Comparison of ENCODE assay signal across 8 cellular contexts in the genomic region with DNA sequence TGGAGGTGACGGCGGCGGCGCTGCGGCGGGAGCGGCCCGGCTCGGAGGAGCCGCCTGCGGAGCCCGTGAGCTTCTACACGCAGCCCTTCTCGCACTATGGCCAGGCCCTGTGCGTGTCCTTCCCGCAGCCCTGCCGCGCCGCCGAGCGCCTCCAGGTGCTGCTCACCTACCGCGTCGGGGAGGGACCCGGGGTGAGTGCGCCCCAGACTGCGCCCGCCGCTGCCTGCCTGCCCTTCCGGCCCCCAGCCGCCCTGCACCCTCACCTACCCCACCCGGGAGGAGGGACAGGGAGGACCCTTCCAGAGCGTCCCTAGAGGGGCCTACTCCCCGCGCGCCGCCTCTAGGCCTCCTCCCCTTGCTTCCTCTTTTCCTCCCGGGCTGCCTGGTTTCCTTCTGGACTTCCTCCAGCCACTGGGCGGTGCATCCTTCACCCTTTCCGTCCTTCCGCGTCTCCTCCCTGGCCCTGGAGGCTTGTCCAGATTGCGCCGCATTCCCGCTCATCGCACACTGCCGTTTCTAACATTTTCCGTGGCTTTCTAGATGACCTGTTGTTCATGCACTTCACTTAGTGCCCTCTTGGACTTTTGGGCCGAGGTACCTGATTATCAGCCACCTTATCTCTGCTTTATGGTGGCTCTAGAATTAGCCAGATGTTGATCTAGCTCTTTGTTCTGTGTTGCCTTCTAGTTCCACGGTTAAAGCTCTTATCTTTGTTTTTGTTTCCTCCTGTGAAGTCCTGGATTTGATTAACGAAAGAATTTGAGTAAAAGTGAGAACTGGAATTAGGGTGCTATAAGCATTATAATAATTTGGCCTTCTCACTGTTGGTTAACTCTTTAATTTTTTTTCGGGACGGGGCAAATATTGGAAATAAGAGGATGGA. TPM values are rescaled to one million over a fixed set of nuclear protein-coding genes. Genes with fewer than 3 reads are reported as not detected.
DNase-seq lines count a peak whose midpoint lies in the region; ATAC-seq and TF ChIP-seq lines count a peak whose summit lies in the region.

No MANE protein-coding gene starts in this region.

- no peak for TF ChIP-seq CTCF in liver (IDR thresholded peaks at IDR 0.05; ENCODE audit: low read depth, low read length, missing input control)

- H3K36me3 ChIP-seq in liver (ENCODE audit: control insufficient read depth in 4 of 4, insufficient read depth in 3 of 4, low read depth in 1 of 4, low read length in 3 of 4) = no peaks in the 10 kb centered on the region

- no peaks in the 10 kb centered on the region for H3K27me3 ChIP-seq in liver (ENCODE audit: control insufficient read depth in 4 of 4, insufficient read depth in 4 of 4, low read length in 3 of 4)

- no peaks in the 10 kb centered on the region for H3K9me3 Mint-ChIP-seq in activated CD4-positive, alpha-beta T cell treated with anti-CD3 and anti-CD28 coated beads, Interleukin-2, amount 10 ng/mL, durations not matched to agents 24 days and 14 days

- H3K27me3 Mint-ChIP-seq in activated CD4-positive, alpha-beta T cell treated with anti-CD3 and anti-CD28 coated beads, Interleukin-2, amount 10 ng/mL, durations not matched to agents 24 days and 14 days = peaks cover 12% of the 10 kb centered on the region

- H3K27ac ChIP-seq in liver (ENCODE audit: low read depth in 1 of 2, low read length in 2 of 2) = peak overlapping the region; percentile 73 to 89

- H3K36me3 Mint-ChIP-seq in activated CD4-positive, alpha-beta T cell treated with anti-CD3 and anti-CD28 coated beads, Interleukin-2, amount 10 ng/mL, durations not matched to agents 24 days and 14 days (ENCODE audit: low read depth) = peaks cover 2% of the 10 kb centered on the region

- intact Hi-C loops in activated CD4-positive, alpha-beta T cell treated with anti-CD3 and anti-CD28 coated beads, Interleukin-2, amount 10 ng/mL, durations not matched to agents 24 days and 14 days (cut with micrococcal nuclease) = loop anchor here (1.0 kb wide), 1 partner anchor 28 kb away; a partner anchor contains a TSS

- peak overlapping the region in 1 of 2 donors; percentile 48 for H3K9ac ChIP-seq in liver (ENCODE audit: low read depth in 1 of 2, low read length in 2 of 2)

- WGBS in liver = 2% methylated on average over 53 of the region's 53 CpGs

- peak; percentile 69 to 82 for DNase-seq in AML-193 (lab: John Stamatoyannopoulos, UW)
- peak; percentile 6 for DNase-seq in NCI-H524 treated with DMSO at 0.1 percent for 48 hours (lab: John Stamatoyannopoulos, UW)
- peak; percentile 85 for DNase-seq in activated CD4-positive, alpha-beta T cell treated with anti-CD3 and anti-CD28 coated beads, Interleukin-2, amount 10 ng/mL, durations not matched to agents 24 days and 14 days
- peak; percentile 46 for DNase-seq in dermis blood vessel endothelial cell
- peak; percentile 37 to 51 for DNase-seq in stimulated activated CD4-positive, alpha-beta T cell treated with anti-CD3 and anti-CD28 coated beads, Interleukin-4, amount 100 ng/mL, for 4 hours

- TF ChIP-seq RAD21 in liver (IDR thresholded peaks at IDR 0.05) = no peak

- H3K4me3 Mint-ChIP-seq in activated CD4-positive, alpha-beta T cell treated with anti-CD3 and anti-CD28 coated beads, Interleukin-2, amount 10 ng/mL, durations not matched to agents 24 days and 14 days = peak overlapping the region; percentile 93

- peak overlapping the region; percentile 40 to 93 (median 79) for H3K4me3 ChIP-seq in liver (ENCODE audit: low read depth in 1 of 3, low read length in 3 of 3)

- ATAC-seq in GM18870 (IDR thresholded peaks at IDR 0.05; ENCODE audit: unreplicated experiment) (peak; percentile 42), HG03108 (IDR thresholded peaks at IDR 0.05; ENCODE audit: unreplicated experiment) (peak; percentile 63)

- H3K4me1 ChIP-seq in liver (ENCODE audit: control insufficient read depth in 4 of 4, insufficient read depth in 4 of 4, low read length in 3 of 4) = peaks cover 6 to 21% (median 13%) of the 10 kb centered on the region in 4 donors

- no peaks in the 10 kb centered on the region for H3K9me3 ChIP-seq in liver (ENCODE audit: control insufficient read depth in 4 of 4, low read length in 3 of 4)

- H3K4me1 Mint-ChIP-seq in activated CD4-positive, alpha-beta T cell treated with anti-CD3 and anti-CD28 coated beads, Interleukin-2, amount 10 ng/mL, durations not matched to agents 24 days and 14 days = peaks cover 22% of the 10 kb centered on the region

- H3K27ac Mint-ChIP-seq in activated CD4-positive, alpha-beta T cell treated with anti-CD3 and anti-CD28 coated beads, Interleukin-2, amount 10 ng/mL, durations not matched to agents 24 days and 14 days = peak overlapping the region; percentile 75

TF ChIP-seq in liver, 16 proteins besides CTCF, POLR2A, EP300 and RAD21 (continues in another document):
- TF ChIP-seq TAF1 (conservative IDR thresholded peaks at IDR 0.05) (no peak), SP1 (IDR thresholded peaks at IDR 0.05) (peak; percentile 25), RXRA (IDR thresholded peaks at IDR 0.05) (peak; percentile 54 to 86), GABPA (IDR thresholded peaks at IDR 0.05 in 1 of 2, conservative IDR thresholded peaks at IDR 0.05 in 1 of 2) (peak in 1 of 2 donors; percentile 33), HNF4G (IDR thresholded peaks at IDR 0.05) (no peak), YY1 (IDR thresholded peaks at IDR 0.05) (peak; percentile 90), EGR1 (IDR thresholded peaks at IDR 0.05; ENCODE audit: low read depth in 2 of 2) (peak in 1 of 2 donors; percentile 14)
- TF ChIP-seq, protein P1, sequence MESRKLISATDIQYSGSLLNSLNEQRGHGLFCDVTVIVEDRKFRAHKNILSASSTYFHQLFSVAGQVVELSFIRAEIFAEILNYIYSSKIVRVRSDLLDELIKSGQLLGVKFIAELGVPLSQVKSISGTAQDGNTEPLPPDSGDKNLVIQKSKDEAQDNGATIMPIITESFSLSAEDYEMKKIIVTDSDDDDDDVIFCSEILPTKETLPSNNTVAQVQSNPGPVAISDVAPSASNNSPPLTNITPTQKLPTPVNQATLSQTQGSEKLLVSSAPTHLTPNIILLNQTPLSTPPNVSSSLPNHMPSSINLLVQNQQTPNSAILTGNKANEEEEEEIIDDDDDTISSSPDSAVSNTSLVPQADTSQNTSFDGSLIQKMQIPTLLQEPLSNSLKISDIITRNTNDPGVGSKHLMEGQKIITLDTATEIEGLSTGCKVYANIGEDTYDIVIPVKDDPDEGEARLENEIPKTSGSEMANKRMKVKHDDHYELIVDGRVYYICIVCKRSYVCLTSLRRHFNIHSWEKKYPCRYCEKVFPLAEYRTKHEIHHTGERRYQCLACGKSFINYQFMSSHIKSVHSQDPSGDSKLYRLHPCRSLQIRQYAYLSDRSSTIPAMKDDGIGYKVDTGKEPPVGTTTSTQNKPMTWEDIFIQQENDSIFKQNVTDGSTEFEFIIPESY (IDR thresholded peaks at IDR 0.05) = no peak
- TF ChIP-seq, protein P2, sequence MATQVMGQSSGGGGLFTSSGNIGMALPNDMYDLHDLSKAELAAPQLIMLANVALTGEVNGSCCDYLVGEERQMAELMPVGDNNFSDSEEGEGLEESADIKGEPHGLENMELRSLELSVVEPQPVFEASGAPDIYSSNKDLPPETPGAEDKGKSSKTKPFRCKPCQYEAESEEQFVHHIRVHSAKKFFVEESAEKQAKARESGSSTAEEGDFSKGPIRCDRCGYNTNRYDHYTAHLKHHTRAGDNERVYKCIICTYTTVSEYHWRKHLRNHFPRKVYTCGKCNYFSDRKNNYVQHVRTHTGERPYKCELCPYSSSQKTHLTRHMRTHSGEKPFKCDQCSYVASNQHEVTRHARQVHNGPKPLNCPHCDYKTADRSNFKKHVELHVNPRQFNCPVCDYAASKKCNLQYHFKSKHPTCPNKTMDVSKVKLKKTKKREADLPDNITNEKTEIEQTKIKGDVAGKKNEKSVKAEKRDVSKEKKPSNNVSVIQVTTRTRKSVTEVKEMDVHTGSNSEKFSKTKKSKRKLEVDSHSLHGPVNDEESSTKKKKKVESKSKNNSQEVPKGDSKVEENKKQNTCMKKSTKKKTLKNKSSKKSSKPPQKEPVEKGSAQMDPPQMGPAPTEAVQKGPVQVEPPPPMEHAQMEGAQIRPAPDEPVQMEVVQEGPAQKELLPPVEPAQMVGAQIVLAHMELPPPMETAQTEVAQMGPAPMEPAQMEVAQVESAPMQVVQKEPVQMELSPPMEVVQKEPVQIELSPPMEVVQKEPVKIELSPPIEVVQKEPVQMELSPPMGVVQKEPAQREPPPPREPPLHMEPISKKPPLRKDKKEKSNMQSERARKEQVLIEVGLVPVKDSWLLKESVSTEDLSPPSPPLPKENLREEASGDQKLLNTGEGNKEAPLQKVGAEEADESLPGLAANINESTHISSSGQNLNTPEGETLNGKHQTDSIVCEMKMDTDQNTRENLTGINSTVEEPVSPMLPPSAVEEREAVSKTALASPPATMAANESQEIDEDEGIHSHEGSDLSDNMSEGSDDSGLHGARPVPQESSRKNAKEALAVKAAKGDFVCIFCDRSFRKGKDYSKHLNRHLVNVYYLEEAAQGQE (IDR thresholded peaks at IDR 0.05) = peak; percentile 81
- TF ChIP-seq, protein P3, sequence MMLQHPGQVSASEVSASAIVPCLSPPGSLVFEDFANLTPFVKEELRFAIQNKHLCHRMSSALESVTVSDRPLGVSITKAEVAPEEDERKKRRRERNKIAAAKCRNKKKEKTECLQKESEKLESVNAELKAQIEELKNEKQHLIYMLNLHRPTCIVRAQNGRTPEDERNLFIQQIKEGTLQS (IDR thresholded peaks at IDR 0.05) = no peak

RNA-seq across cellular contexts. Expression of a gene that starts 0.7 kb away (rescaled TPM):
- total RNA-seq in activated CD4-positive, alpha-beta T cell treated with anti-CD3 and anti-CD28 coated beads, Interleukin-2, amount 10 ng/mL, durations not matched to agents 24 days and 14 days = 34.2 and 36.1 TPM in 2 replicates
- total RNA-seq in dermis blood vessel endothelial cell = 43.6 and 68.1 TPM in 2 replicates
- total RNA-seq in liver = 10 to 100 TPM; 18.4 to 26.5 TPM
- 10 to 100 TPM; 16.3 to 23.6 TPM for polyA plus RNA-seq in liver

RNA-seq across cellular contexts. Expression of a gene that starts 27.2 kb away (rescaled TPM):
- 0.14 and 0.68 TPM in 2 replicates for total RNA-seq in activated CD4-positive, alpha-beta T cell treated with anti-CD3 and anti-CD28 coated beads, Interleukin-2, amount 10 ng/mL, durations not matched to agents 24 days and 14 days
- total RNA-seq in dermis blood vessel endothelial cell (0.14 and 0.68 TPM in 2 replicates), liver (10 to 100 TPM; 10.1 to 38.7 TPM)
- polyA plus RNA-seq in liver = 10 to 100 TPM; 22.2 to 29.0 TPM

RNA-seq across cellular contexts. Expression of a gene that starts 27.9 kb away (rescaled TPM):
- 119 and 122 TPM in 2 replicates for total RNA-seq in activated CD4-positive, alpha-beta T cell treated with anti-CD3 and anti-CD28 coated beads, Interleukin-2, amount 10 ng/mL, durations not matched to agents 24 days and 14 days
- total RNA-seq in dermis blood vessel endothelial cell (52.9 and 67.0 TPM in 2 replicates), liver (10 to 100 TPM; 21.1 to 43.5 TPM)
- 10 to 100 TPM; 58.4 to 72.1 TPM for polyA plus RNA-seq in liver

RNA-seq across cellular contexts. Expression of a gene that starts 36.8 kb away (rescaled TPM):
- not detected in 2 replicates for total RNA-seq in activated CD4-positive, alpha-beta T cell treated with anti-CD3 and anti-CD28 coated beads, Interleukin-2, amount 10 ng/mL, durations not matched to agents 24 days and 14 days
- total RNA-seq in dermis blood vessel endothelial cell = under 0.01 TPM in 1 of 2 replicates, not detected in the other
- 1 to 10 TPM in 1 of 2 donors, under 1 TPM in 1; 0.14 to 4.4 TPM for total RNA-seq in liver
- polyA plus RNA-seq in liver = 1 to 10 TPM in 1 of 2 donors, under 1 TPM in 1; 0.47 to 3.9 TPM

Comparison
In these comparisons a context has a peak if more than half of its experiments do, and no peak if none do; other contexts are left out.
1. Peak in every context shown above with its lines: DNase-seq, ATAC-seq, H3K4me3 ChIP-seq and H3K27ac ChIP-seq.
2. DNase-seq: peak in every context shown above with its lines; median percentile 85 in activated CD4-positive, alpha-beta T cell treated with anti-CD3 and anti-CD28 coated beads, Interleukin-2, amount 10 ng/mL, durations not matched to agents 24 days and 14 days; 76 in AML-193; 46 in dermis blood vessel endothelial cell; 44 in stimulated activated CD4-positive, alpha-beta T cell treated with anti-CD3 and anti-CD28 coated beads, Interleukin-4, amount 100 ng/mL, for 4 hours; 6 in NCI-H524 treated with DMSO at 0.1 percent for 48 hours.